Comparison of ENCODE assay signal across 8 cellular contexts in genomic region chr15:51829360-51830278, GRCh38. TPM values are rescaled to one million over a fixed set of nuclear protein-coding genes. Genes with fewer than 3 reads are reported as not detected.
A peak's percentile ranks its signal among the peaks of the same experiment; 100 is the strongest.
DNase-seq lines count a peak whose midpoint lies in the region; ATAC-seq and TF ChIP-seq lines count a peak whose summit lies in the region.

Gene TMOD3 (plus strand): TSS chr15:51829653. CDS start chr15:51862885, 33,232 bp downstream.

- H3K4me1 ChIP-seq in HUES64 (ENCODE audit: insufficient read depth, low read length), result peaks cover 13% of the 10 kb centered on the region
- H3K4me1 ChIP-seq in PC-9 (replicated peaks; ENCODE audit: insufficient read depth), result peaks cover 69% of the 10 kb centered on the region
- H3K4me1 ChIP-seq in esophagus (ENCODE audit: control insufficient read depth in 2 of 2, insufficient read depth in 2 of 2, low read length in 1 of 2), result peaks cover 0 to 3% of the 10 kb centered on the region in 2 donors
- peaks cover 11% of the 10 kb centered on the region for H3K4me1 ChIP-seq in mucosa of stomach (ENCODE audit: control insufficient read depth, insufficient read depth, low read length)

- no peaks in the 10 kb centered on the region for H3K27me3 Mint-ChIP-seq in activated T-cell treated with anti-CD3 and anti-CD28 coated beads, Interleukin-2, amount 50 U/mL, for 4 hours (ENCODE audit: low read depth)

- peaks cover 15% of the 10 kb centered on the region for H3F3A ChIP-seq in PC-9 (ENCODE audit: insufficient read depth, low read depth)

- H3K4me3 ChIP-seq in HUES64 (ENCODE audit: low read length), result peak within 1 kb of the TSS; percentile 89
- H3K4me3 ChIP-seq in PC-9, result peak within 1 kb of the TSS; percentile 71
- peak within 1 kb of the TSS; percentile 65 to 89 for H3K4me3 ChIP-seq in esophagus (ENCODE audit: low read depth in 1 of 2, low read length in 2 of 2)
- H3K4me3 ChIP-seq in mucosa of stomach (ENCODE audit: low read length), result peak within 1 kb of the TSS; percentile 75

- 2% methylated on average over 89 of the region's 89 CpGs for WGBS in HUES64
- WGBS in esophagus, 2 donors, result 1 to 2% methylated on average over 70 to 89 of the region's 89 CpGs

- H4K20me1 ChIP-seq in PC-9 (ENCODE audit: insufficient read depth), result peaks cover 11% of the 10 kb centered on the region

- CTCF ChIA-PET in PC-9 (lab: Charles Lee), result interaction anchor here (0.7 to 1.6 kb wide), 3 partner anchors 42 to 76 kb away, joined by 3 to 9 read pairs (median 4); no protein-coding TSS in a partner anchor

- H2AFZ ChIP-seq in PC-9, result peak within 1 kb of the TSS; percentile 79

- POLR2A ChIA-PET in PC-9 (lab: Charles Lee; ENCODE audit: unreplicated experiment), result interaction anchor here (0.6 to 1.9 kb wide), 11 partner anchors 17 to 773 kb away, joined by 3 to 23 read pairs (median 4); no protein-coding TSS in a partner anchor

- no peaks in the 10 kb centered on the region for H3K9me3 Mint-ChIP-seq in activated T-cell treated with anti-CD3 and anti-CD28 coated beads, Interleukin-2, amount 50 U/mL, for 4 hours

- intact Hi-C loops in PC-9 (cut with micrococcal nuclease; ENCODE audit: unreplicated experiment), result loop anchor here (1.0 kb wide), 3 partner anchors 17 to 78 kb away; no protein-coding TSS in a partner anchor

- no peak for TF ChIP-seq CTCF in PC-9 (conservative IDR thresholded peaks at IDR 0.05)

- H3K36me3 Mint-ChIP-seq in activated T-cell treated with anti-CD3 and anti-CD28 coated beads, Interleukin-2, amount 50 U/mL, for 4 hours (ENCODE audit: insufficient read depth), result peaks cover 2% of the 10 kb centered on the region

- H3K4me1 Mint-ChIP-seq in activated T-cell treated with anti-CD3 and anti-CD28 coated beads, Interleukin-2, amount 50 U/mL, for 4 hours (ENCODE audit: low read depth), result peaks cover 48% of the 10 kb centered on the region

- H3K27me3 ChIP-seq in HUES64 (ENCODE audit: insufficient read depth, low read length) (peaks cover 3% of the 10 kb centered on the region; the same call in 1 of the 2 replicates), PC-9 (ENCODE audit: insufficient read depth, low read depth) (no peaks in the 10 kb centered on the region), esophagus (ENCODE audit: control insufficient read depth in 1 of 2, insufficient read depth in 2 of 2, low read length in 2 of 2) (no peaks in the 10 kb centered on the region), mucosa of stomach (ENCODE audit: control insufficient read depth, insufficient read depth, low read length) (no peaks in the 10 kb centered on the region)

- H3K27ac ChIP-seq in HUES64 (ENCODE audit: low read depth, low read length) (peak within 1 kb of the TSS; percentile 87), PC-9 (peak within 1 kb of the TSS; percentile 97), esophagus (ENCODE audit: low read depth in 2 of 2, low read length in 1 of 2) (peak within 1 kb of the TSS; percentile 94 to 96)

- DNase-seq in DMS 273 (lab: John Stamatoyannopoulos, UW; ENCODE audit: unreplicated experiment) (peak; percentile 93), PC-9 (peak; percentile 77 to 91)
- peak; percentile 86 for DNase-seq in activated T-cell treated with anti-CD3 and anti-CD28 coated beads, Interleukin-2, amount 50 U/mL, for 4 hours
- peak; percentile 96 for DNase-seq in stimulated activated CD8-positive, alpha-beta memory T cell treated with anti-CD3 and anti-CD28 coated beads, Interleukin-4, amount 100 ng/mL, for 48 hours

- peak within 1 kb of the TSS; percentile 95 for H3K4me2 ChIP-seq in PC-9

- H3K36me3 ChIP-seq in HUES64 (ENCODE audit: insufficient read depth, low read length) (no peaks in the 10 kb centered on the region), PC-9 (ENCODE audit: low read depth) (no peaks in the 10 kb centered on the region; the same call in 1 of the 2 replicates), esophagus (ENCODE audit: control insufficient read depth in 2 of 2, insufficient read depth in 2 of 2, low read length in 1 of 2) (no peaks in the 10 kb centered on the region), mucosa of stomach (ENCODE audit: control insufficient read depth, insufficient read depth, low read length) (no peaks in the 10 kb centered on the region)

- peak within 1 kb of the TSS; percentile 80 for H3K9ac ChIP-seq in HUES64 (ENCODE audit: low read depth, low read length)
- peak within 1 kb of the TSS; percentile 88 for H3K9ac ChIP-seq in mucosa of stomach (ENCODE audit: low read length)

- BruUV-seq in PC-9 (replicated peaks; lab: Mats Ljungman, UMichigan), result no TSS peak

- peak; percentile 85 for ATAC-seq in GM21515 (IDR thresholded peaks at IDR 0.05; ENCODE audit: unreplicated experiment)
- ATAC-seq in activated T-cell treated with anti-CD3 and anti-CD28 coated beads, Interleukin-2, amount 50 U/mL, for 4 hours, result peak; percentile 88

- H3K4me3 Mint-ChIP-seq in activated T-cell treated with anti-CD3 and anti-CD28 coated beads, Interleukin-2, amount 50 U/mL, for 4 hours, result peak within 1 kb of the TSS; percentile 94

- H3K9me3 ChIP-seq in HUES64 (ENCODE audit: insufficient read depth, low read depth, low read length) (no peaks in the 10 kb centered on the region), PC-9 (ENCODE audit: insufficient read depth, low read depth) (no peaks in the 10 kb centered on the region), esophagus (ENCODE audit: control insufficient read depth in 2 of 2, insufficient read depth in 1 of 2, low read depth in 1 of 2, low read length in 1 of 2) (no peaks in the 10 kb centered on the region), mucosa of stomach (ENCODE audit: control insufficient read depth, low read length) (no peaks in the 10 kb centered on the region)

- H3K79me2 ChIP-seq in PC-9 (ENCODE audit: low read depth), result peaks cover 51% of the 10 kb centered on the region

- H3K9me2 ChIP-seq in PC-9 (ENCODE audit: insufficient read depth), result no peaks in the 10 kb centered on the region

RNA-seq across cellular contexts. Expression of gene TMOD3, which starts in this region (rescaled TPM):
- polyA plus RNA-seq in HUES64 (2013, experiment 1 of 2), result 16.5 TPM
- polyA plus RNA-seq in HUES64 (2013, experiment 2 of 2), result 17.8 TPM
- 94.9 and 125 TPM in 2 replicates for total RNA-seq in PC-9 (2021)
- 10 to 100 TPM; 43.2 to 47.4 (median 46.3) TPM for total RNA-seq in activated T-cell treated with anti-CD3 and anti-CD28 coated beads, Interleukin-2, amount 50 U/mL, for 4 hours
- 10 to 100 TPM; 25.7 to 42.8 TPM for polyA plus RNA-seq in esophagus

Comparison
In these comparisons a context has a peak if more than half of its experiments do, and no peak if none do; other contexts are left out.
1. Peak in every context shown above with its lines: DNase-seq, ATAC-seq, H3K4me3 ChIP-seq and H3K27ac ChIP-seq.